ENCODE assay signal across 24 cellular contexts in genomic region chr7:114864278-114864677, GRCh38. TPM values are rescaled to one million over a fixed set of nuclear protein-coding genes. Genes with fewer than 3 reads are reported as not detected.
DNase-seq lines count a peak whose midpoint lies in the region; ATAC-seq, FAIRE-seq and TF ChIP-seq lines count a peak whose summit lies in the region.
"Had no signal": no experiment of that assay in that cellular context is flagged by ENCODE, and none has a peak within 500 bp of the region (broad histone marks: within the 10 kb centered on the region; RNA-seq: fewer than 3 reads in every experiment).

No MANE protein-coding gene starts in this region.

- peak; percentile 39 for DNase-seq in ELR (ENCODE audit: low read depth)
- peak; percentile 5 for DNase-seq in HT1080 (ENCODE audit: low read depth)
- peak; percentile 46 for DNase-seq in bronchial epithelial cell (ENCODE audit: low read depth)
- DNase-seq in kidney tubule cell (ENCODE audit: low spot score), result peak; percentile 26
- no peak for DNase-seq in DMS153 treated with DMSO at 0.1 percent for 48 hours (lab: John Stamatoyannopoulos, UW; ENCODE audit: unreplicated experiment)
- no peak for DNase-seq in NCI-H187 (lab: John Stamatoyannopoulos, UW)
- no peak for DNase-seq in T-helper 17 cell
- DNase-seq: activated CD4-positive, alpha-beta T cell treated with anti-CD3 and anti-CD28 coated beads for 4 hours; activated naive CD4-positive, alpha-beta T cell treated with anti-CD3 and anti-CD28 coated beads, Interleukin-2, amount 50 U/mL, for 16 hours; aorta; central memory CD4-positive, alpha-beta T cell; Karpas-422; NCI-H1105; NCI-H2029 treated with DMSO at 0.1 percent for 48 hours; NCI-H345; PC-9; SJCRH30; spleen; stimulated activated CD4-positive, alpha-beta T cell treated with anti-CD3 and anti-CD28 coated beads, Interleukin-4, amount 100 ng/mL, for 1 hour; stimulated activated naive CD4-positive, alpha-beta T cell treated with Interleukin-2 at 50 U/mL for 16 hours had no signal

- H3K9me3 ChIP-seq in T-helper 17 cell (ENCODE audit: control insufficient read depth, low read length, poor library complexity, severe bottlenecking), result no peaks in the 10 kb centered on the region
- H3K9me3 ChIP-seq: SJCRH30, spleen, thoracic aorta had no signal

- ATAC-seq in HG02642 (IDR thresholded peaks at IDR 0.05; ENCODE audit: poor library complexity, unreplicated experiment), result no peak
- no peak for ATAC-seq in T-helper 17 cell

- no peak overlapping the region for H3K4me3 ChIP-seq in bronchial epithelial cell (ENCODE audit: low read depth, low read length)
- H3K4me3 ChIP-seq: PC-9, SJCRH30, spleen, thoracic aorta had no signal

- no peak overlapping the region for H3K27ac Mint-ChIP-seq in T-helper 17 cell
- H3K27ac Mint-ChIP-seq: CD4-positive, CD25-positive, alpha-beta regulatory T cell; T-helper 1 cell treated with Interleukin-12 subunit alpha and Interleukin-12 subunit beta and Interleukin-4 antibody, amounts not matched to agents 30 μg/mL and 1 μg/mL, for 36 hours had no signal

- H3K36me3 ChIP-seq in bronchial epithelial cell (ENCODE audit: control insufficient read depth, insufficient read depth, low read length), result no peaks in the 10 kb centered on the region
- H3K36me3 ChIP-seq: SJCRH30, spleen, thoracic aorta had no signal

- no peak for TF ChIP-seq CTCF in bronchial epithelial cell (IDR thresholded peaks at IDR 0.05; ENCODE audit: insufficient read depth, low read length, severe bottlenecking)

- H3K27me3 ChIP-seq in bronchial epithelial cell (ENCODE audit: control insufficient read depth, insufficient read depth, low read length), result no peaks in the 10 kb centered on the region
- H3K27me3 ChIP-seq: SJCRH30, spleen had no signal

- H3K4me3 Mint-ChIP-seq in T-helper 17 cell, result no peak overlapping the region
- H3K4me3 Mint-ChIP-seq: CD4-positive, CD25-positive, alpha-beta regulatory T cell; T-helper 1 cell treated with Interleukin-12 subunit alpha and Interleukin-12 subunit beta and Interleukin-4 antibody, amounts not matched to agents 30 μg/mL and 1 μg/mL, for 36 hours had no signal

- peaks cover 4% of the 10 kb centered on the region for H3K4me1 Mint-ChIP-seq in T-helper 17 cell

- FAIRE-seq in bronchial epithelial cell (lab: Jason Lieb, UNC), result no peak

- H3K27me3 Mint-ChIP-seq in T-helper 17 cell, result no peaks in the 10 kb centered on the region
- H3K27me3 Mint-ChIP-seq: CD4-positive, CD25-positive, alpha-beta regulatory T cell had no signal

- no peaks in the 10 kb centered on the region for H3K36me3 Mint-ChIP-seq in T-helper 17 cell (ENCODE audit: low read depth)
- H3K36me3 Mint-ChIP-seq: CD4-positive, CD25-positive, alpha-beta regulatory T cell had no signal

RNA-seq across cellular contexts. Expression of gene MDFIC, which starts 57.6 kb away (rescaled TPM):
- 32.5 and 33.3 TPM in 2 replicates for total RNA-seq in HT1080 (2014; rRNA removed; shearing (Covaris generic))
- 18.3 and 21.4 TPM in 2 replicates for polyA plus RNA-seq in HT1080 (2015; cell fraction: cytosol; rRNA removed)
- polyA plus RNA-seq in HT1080 (2015; cell fraction: nucleus; rRNA removed), result 8.2 and 10.9 TPM in 2 replicates
- total RNA-seq in bronchial epithelial cell (8.7 and 9.7 TPM in 2 replicates), T-helper 17 cell (100 to 1,000 TPM in 1 of 2 donors, 10 to 100 TPM in 1; 90.2 to 109 TPM)

Comparison
In these comparisons a context has a peak if more than half of its experiments do, and no peak if none do; other contexts are left out.
1. DNase-seq: peak in ELR (single experiment), HT1080 (single experiment), bronchial epithelial cell (single experiment) and kidney tubule cell (single experiment); none in DMS153 treated with DMSO at 0.1 percent for 48 hours (single experiment), NCI-H187 (0 of 2) and T-helper 17 cell (0 of 3).